9 cellular contexts compared by ENCODE assay signal in genomic region chr11:75773595-75774353, GRCh38. TPM values are rescaled to one million over a fixed set of nuclear protein-coding genes. Genes with fewer than 3 reads are reported as not detected.
DNase-seq lines count a peak whose midpoint lies in the region; ATAC-seq and TF ChIP-seq lines count a peak whose summit lies in the region.
"Had no signal": no experiment of that assay in that cellular context is flagged by ENCODE, and none has a peak within 500 bp of the region (broad histone marks: within the 10 kb centered on the region; RNA-seq: fewer than 3 reads in every experiment).

No MANE protein-coding gene starts in this region.

- H3K4me1 ChIP-seq in Peyer's patch = peaks cover 0 to 8% (median 5%) of the 10 kb centered on the region in 4 donors

- no peaks in the 10 kb centered on the region for H3K36me3 Mint-ChIP-seq in activated CD8-positive, alpha-beta memory T cell treated with anti-CD3 and anti-CD28 coated beads, Interleukin-2, amount 10 ng/mL, durations not matched to agents 7 days and 5 days
- H3K36me3 Mint-ChIP-seq in stimulated activated memory B cell treated with anti-CD40 and anti-IgM and Interleukin-4, amounts not matched to agents 10 μg/mL and 1 μg/mL and 100 μg/mL, for 72 hours = peaks cover 27% of the 10 kb centered on the region
- H3K36me3 Mint-ChIP-seq: T-cell had no signal

- peak overlapping the region; percentile 64 for H3K27ac Mint-ChIP-seq in activated CD8-positive, alpha-beta memory T cell treated with anti-CD3 and anti-CD28 coated beads, Interleukin-2, amount 10 ng/mL, durations not matched to agents 7 days and 5 days
- H3K27ac Mint-ChIP-seq in stimulated activated memory B cell treated with anti-CD40 and anti-IgM and Interleukin-4, amounts not matched to agents 10 μg/mL and 1 μg/mL and 100 μg/mL, for 72 hours = peak overlapping the region; percentile 76

- no peaks in the 10 kb centered on the region for H3K27me3 ChIP-seq in Peyer's patch

- H3K9me3 ChIP-seq in Peyer's patch = no peaks in the 10 kb centered on the region

- no peak overlapping the region for H3K4me3 Mint-ChIP-seq in activated CD8-positive, alpha-beta memory T cell treated with anti-CD3 and anti-CD28 coated beads, Interleukin-2, amount 10 ng/mL, durations not matched to agents 7 days and 5 days
- peak overlapping the region; percentile 6 for H3K4me3 Mint-ChIP-seq in stimulated activated memory B cell treated with anti-CD40 and anti-IgM and Interleukin-4, amounts not matched to agents 10 μg/mL and 1 μg/mL and 100 μg/mL, for 72 hours
- H3K4me3 Mint-ChIP-seq: T-cell had no signal

- peak; percentile 67 for DNase-seq in activated CD8-positive, alpha-beta memory T cell treated with anti-CD3 and anti-CD28 coated beads, Interleukin-2, amount 10 ng/mL, durations not matched to agents 7 days and 5 days
- DNase-seq in activated CD8-positive, alpha-beta memory T cell treated with anti-CD3 and anti-CD28 coated beads for 24 hours = no peak
- peak in 2 of 3 donors; percentile 61 to 64 for DNase-seq in Peyer's patch
- no peak for DNase-seq in coronary artery (ENCODE audit: low spot score)
- no peak for DNase-seq in NCI-H446 (lab: John Stamatoyannopoulos, UW)
- no peak for DNase-seq in nucleus accumbens (lab: John Stamatoyannopoulos, UW)

- H3K4me3 ChIP-seq in Peyer's patch (no peak overlapping the region), coronary artery (no peak overlapping the region)

- ATAC-seq in activated CD8-positive, alpha-beta memory T cell treated with anti-CD3 and anti-CD28 coated beads, Interleukin-2, amount 10 ng/mL, durations not matched to agents 7 days and 5 days = peak; percentile 71
- peak; percentile 81 for ATAC-seq in HG02938 (IDR thresholded peaks at IDR 0.05; ENCODE audit: unreplicated experiment)
- peak; percentile 92 for ATAC-seq in stimulated activated memory B cell treated with anti-CD40 and anti-IgM and Interleukin-4, amounts not matched to agents 10 μg/mL and 1 μg/mL and 100 μg/mL, for 72 hours
- ATAC-seq: T-cell had no signal

- H3K27ac ChIP-seq in Peyer's patch (peak overlapping the region in 2 of 4 donors; percentile 39 to 72), coronary artery (no peak overlapping the region)

- TF ChIP-seq CTCF in Peyer's patch (IDR thresholded peaks at IDR 0.05) = no peak
- no peak for TF ChIP-seq CTCF in coronary artery (IDR thresholded peaks at IDR 0.05)

- H3K9me3 Mint-ChIP-seq in activated CD8-positive, alpha-beta memory T cell treated with anti-CD3 and anti-CD28 coated beads, Interleukin-2, amount 10 ng/mL, durations not matched to agents 7 days and 5 days (ENCODE audit: low read depth) = no peaks in the 10 kb centered on the region
- no peaks in the 10 kb centered on the region for H3K9me3 Mint-ChIP-seq in stimulated activated memory B cell treated with anti-CD40 and anti-IgM and Interleukin-4, amounts not matched to agents 10 μg/mL and 1 μg/mL and 100 μg/mL, for 72 hours
- H3K9me3 Mint-ChIP-seq: T-cell had no signal

- no peak for TF ChIP-seq POLR2A in Peyer's patch (IDR thresholded peaks at IDR 0.05)

- H3K27me3 Mint-ChIP-seq in activated CD8-positive, alpha-beta memory T cell treated with anti-CD3 and anti-CD28 coated beads, Interleukin-2, amount 10 ng/mL, durations not matched to agents 7 days and 5 days = peaks cover 22% of the 10 kb centered on the region
- no peaks in the 10 kb centered on the region for H3K27me3 Mint-ChIP-seq in stimulated activated memory B cell treated with anti-CD40 and anti-IgM and Interleukin-4, amounts not matched to agents 10 μg/mL and 1 μg/mL and 100 μg/mL, for 72 hours

- CTCF ChIA-PET in activated CD8-positive, alpha-beta memory T cell treated with anti-CD3 and anti-CD28 coated beads, Interleukin-2, amount 10 ng/mL, durations not matched to agents 7 days and 5 days (lab: Charles Lee) = interaction anchor here (0.7 to 1.5 kb wide), 4 partner anchors 14 to 753 kb away, joined by 3 to 4 read pairs (median 3); no protein-coding TSS in a partner anchor

- H3K4me1 Mint-ChIP-seq in activated CD8-positive, alpha-beta memory T cell treated with anti-CD3 and anti-CD28 coated beads, Interleukin-2, amount 10 ng/mL, durations not matched to agents 7 days and 5 days = peaks cover 40% of the 10 kb centered on the region
- peaks cover 79% of the 10 kb centered on the region for H3K4me1 Mint-ChIP-seq in stimulated activated memory B cell treated with anti-CD40 and anti-IgM and Interleukin-4, amounts not matched to agents 10 μg/mL and 1 μg/mL and 100 μg/mL, for 72 hours

- H3K36me3 ChIP-seq in Peyer's patch = no peaks in the 10 kb centered on the region

RNA-seq across cellular contexts. Expression of gene DGAT2, which starts 5.2 kb away (rescaled TPM):
- 1 to 10 TPM; 1.5 to 1.8 TPM for total RNA-seq in activated CD8-positive, alpha-beta memory T cell treated with anti-CD3 and anti-CD28 coated beads, Interleukin-2, amount 10 ng/mL, durations not matched to agents 7 days and 5 days
- 1 to 10 TPM; 2.4 to 7.7 (median 4.5) TPM for total RNA-seq in Peyer's patch

RNA-seq across cellular contexts. Expression of gene UVRAG, which starts 41.2 kb away (rescaled TPM):
- 10 to 100 TPM; 17.4 to 25.5 TPM for total RNA-seq in activated CD8-positive, alpha-beta memory T cell treated with anti-CD3 and anti-CD28 coated beads, Interleukin-2, amount 10 ng/mL, durations not matched to agents 7 days and 5 days
- total RNA-seq in Peyer's patch = 10 to 100 TPM; 13.8 to 64.4 (median 22.1) TPM

RNA-seq across cellular contexts. Expression of gene MOGAT2, which starts 56.1 kb away (rescaled TPM):
- not detected for total RNA-seq in activated CD8-positive, alpha-beta memory T cell treated with anti-CD3 and anti-CD28 coated beads, Interleukin-2, amount 10 ng/mL, durations not matched to agents 7 days and 5 days
- 100 to 1,000 TPM in 3 of 4 donors, 10 to 100 TPM in 1; 30.5 to 598 (median 448) TPM for total RNA-seq in Peyer's patch

Comparison
In these comparisons a context has a peak if more than half of its experiments do, and no peak if none do; other contexts are left out.
1. DNase-seq: peak in activated CD8-positive, alpha-beta memory T cell treated with anti-CD3 and anti-CD28 coated beads, Interleukin-2, amount 10 ng/mL, durations not matched to agents 7 days and 5 days (single experiment) and Peyer's patch (2 of 3); none in activated CD8-positive, alpha-beta memory T cell treated with anti-CD3 and anti-CD28 coated beads for 24 hours (single experiment), coronary artery (single experiment), NCI-H446 (0 of 2) and nucleus accumbens (0 of 56).
2. RNA of gene MOGAT2, which starts 56.1 kb away (total RNA-seq): 30.5 to 598 TPM in Peyer's patch; not detected in activated CD8-positive, alpha-beta memory T cell treated with anti-CD3 and anti-CD28 coated beads, Interleukin-2, amount 10 ng/mL, durations not matched to agents 7 days and 5 days; every median in the first group is over 10 times any median in the second.
3. Peak in every context shown above with its lines, with median percentiles within 50 percentile points of each other: ATAC-seq.